1 cellular context compared by ENCODE assay signal in the genomic region with DNA sequence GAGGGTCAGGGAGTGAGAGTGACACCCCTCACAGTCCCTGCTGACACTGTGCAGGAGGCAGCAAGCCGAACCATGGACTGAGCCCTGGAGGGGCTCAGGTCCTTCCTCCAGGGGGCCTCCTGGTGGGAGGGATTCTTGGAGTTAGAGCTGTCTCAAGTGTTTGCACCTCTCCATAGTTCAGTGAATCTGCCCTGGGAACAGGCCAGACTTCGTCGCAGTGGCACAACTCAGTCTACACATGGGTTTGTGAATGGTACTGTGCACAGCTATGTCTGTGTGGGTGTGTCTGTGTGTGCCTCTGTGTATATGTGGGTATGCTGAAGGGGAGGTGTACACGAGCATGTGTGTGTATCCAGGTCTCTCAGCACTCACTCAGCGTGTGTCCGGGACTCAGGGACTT.
TF ChIP-seq lines count a peak whose summit lies in the region.

No MANE protein-coding gene starts in this region.

TF ChIP-seq in HCT116, 20 proteins besides CTCF, POLR2A, EP300 and RAD21 (continued from another document):
- TF ChIP-seq MAX (IDR thresholded peaks at IDR 0.05) (no peak), CBX3 (IDR thresholded peaks at IDR 0.05; ENCODE audit: low read depth) (no peak), ZNF274 (IDR thresholded peaks at IDR 0.05; ENCODE audit: low read depth, low read length) (no peak), EZH2 (IDR thresholded peaks at IDR 0.05) (no peak), TCF7L2 (IDR thresholded peaks at IDR 0.05; ENCODE audit: borderline replicate concordance, extremely low read depth, insufficient read depth, insufficient read length) (no peak), REST (IDR thresholded peaks at IDR 0.05; ENCODE audit: low read depth) (no peak), POLR2AphosphoS5 (IDR thresholded peaks at IDR 0.05; ENCODE audit: low read depth, low read length) (no peak), EZH2phosphoT487 (IDR thresholded peaks at IDR 0.05; ENCODE audit: borderline replicate concordance) (no peak), SRF (IDR thresholded peaks at IDR 0.05; ENCODE audit: low read depth) (no peak), YY1 (IDR thresholded peaks at IDR 0.05; ENCODE audit: extremely low read depth, insufficient replicate concordance, low read depth, low read length) (no peak), ZFX (IDR thresholded peaks at IDR 0.05) (no peak), CEBPB (IDR thresholded peaks at IDR 0.05; ENCODE audit: low read depth) (no peak), SIN3A (IDR thresholded peaks at IDR 0.05; ENCODE audit: low read depth) (no peak), FOSL1 (IDR thresholded peaks at IDR 0.05; ENCODE audit: low read depth) (no peak)
TF ChIP-seq in HCT116: peak in this region for 0.
